28 cellular contexts compared by ENCODE assay signal in the genomic region with DNA sequence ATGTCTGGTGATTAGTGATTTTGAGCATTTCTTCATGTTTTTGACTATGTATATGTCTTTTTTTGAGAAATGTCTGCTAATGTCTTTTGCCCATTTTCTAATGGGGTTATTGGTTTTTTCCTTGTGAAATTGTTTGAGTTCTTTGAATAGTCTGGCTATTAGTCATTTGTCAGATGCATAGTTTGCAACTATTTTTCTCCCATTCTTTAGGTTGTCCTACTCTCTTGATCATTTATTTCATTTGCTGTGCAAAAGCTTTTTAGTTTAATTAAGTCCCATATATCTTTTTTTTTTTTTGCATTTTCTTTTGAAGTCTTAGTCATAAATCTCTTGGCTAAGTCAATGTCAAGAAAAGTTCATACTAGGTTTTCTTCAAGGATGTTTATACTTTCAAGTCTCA.
DNase-seq lines count a peak whose midpoint lies in the region; ATAC-seq and TF ChIP-seq lines count a peak whose summit lies in the region.
"Had no signal": no experiment of that assay in that cellular context is flagged by ENCODE, and none has a peak within 500 bp of the region (broad histone marks: within the 10 kb centered on the region; RNA-seq: fewer than 3 reads in every experiment).

No MANE protein-coding gene starts in this region.

- H3K23ac ChIP-seq in neuronal stem cell (ENCODE audit: low read depth, low read length, poor library complexity) = no peak overlapping the region

- no peaks in the 10 kb centered on the region for H3K79me1 ChIP-seq in neuronal stem cell (ENCODE audit: low read depth, low read length)

- no peak overlapping the region for H4K91ac ChIP-seq in neuronal stem cell (ENCODE audit: low read depth, low read length, poor library complexity)

- H2AK5ac ChIP-seq in neuronal stem cell (ENCODE audit: low read depth, low read length) = no peak overlapping the region

- no peak for ATAC-seq in GM21825 (IDR thresholded peaks at IDR 0.05; ENCODE audit: unreplicated experiment)

- H3K27ac ChIP-seq in neuronal stem cell (replicated peaks; ENCODE audit: low read length) (no peak overlapping the region), caudate nucleus (ENCODE audit: low read depth, low read length) (no peak overlapping the region)
- H3K27ac ChIP-seq: BLaER1 treated with 17β-estradiol and CSF1 and Interleukin-3, amounts not matched to agents 10 nM and 100 nM; GM23248; neutrophil; SK-N-MC; stomach; thyroid gland had no signal

- no peak overlapping the region for H2BK5ac ChIP-seq in neuronal stem cell (ENCODE audit: low read length)

- H2BK120ac ChIP-seq in neuronal stem cell (ENCODE audit: low read depth, low read length) = no peak overlapping the region

- H3K18ac ChIP-seq in neuronal stem cell (ENCODE audit: low read length) = no peak overlapping the region

- H4K8ac ChIP-seq in neuronal stem cell (ENCODE audit: low read depth, low read length) = no peak overlapping the region

- H3K36me3 ChIP-seq in neuronal stem cell (replicated peaks in 1 of 2; ENCODE audit: control insufficient read depth in 2 of 2, insufficient read depth in 2 of 2, low read length in 2 of 2) = no peaks in the 10 kb centered on the region
- H3K36me3 ChIP-seq: BLaER1 treated with 17β-estradiol and CSF1 and Interleukin-3, amounts not matched to agents 10 nM and 100 nM; neutrophil; stomach; thyroid gland had no signal

- no peak overlapping the region for H3K4me2 ChIP-seq in neuronal stem cell (ENCODE audit: insufficient read depth, low read length, poor library complexity, severe bottlenecking)
- H3K4me2 ChIP-seq: BLaER1 treated with 17β-estradiol and CSF1 and Interleukin-3, amounts not matched to agents 10 nM and 100 nM had no signal

- H3K27me3 ChIP-seq in neuronal stem cell (ENCODE audit: control insufficient read depth in 3 of 3, insufficient read depth in 3 of 3, low read depth in 1 of 3, low read length in 3 of 3) = no peaks in the 10 kb centered on the region
- H3K27me3 ChIP-seq: BLaER1 treated with 17β-estradiol and CSF1 and Interleukin-3, amounts not matched to agents 10 nM and 100 nM; neutrophil; stomach; thyroid gland had no signal

- no peak overlapping the region for H3K4ac ChIP-seq in neuronal stem cell (ENCODE audit: low read length)

- no peak overlapping the region for H3K9ac ChIP-seq in neuronal stem cell (ENCODE audit: low read depth, low read length, poor library complexity)
- H3K9ac ChIP-seq: BLaER1 treated with 17β-estradiol and CSF1 and Interleukin-3, amounts not matched to agents 10 nM and 100 nM; GM23248 had no signal

- H3K4me3 ChIP-seq in retinal pigment epithelial cell (ENCODE audit: low read length) (no peak overlapping the region), neuronal stem cell (ENCODE audit: low read length in 2 of 2) (no peak overlapping the region)
- H3K4me3 ChIP-seq: BLaER1 treated with 17β-estradiol and CSF1 and Interleukin-3, amounts not matched to agents 10 nM and 100 nM; GM23248; lung; SK-N-MC; stomach; thyroid gland had no signal

- no peak for TF ChIP-seq CTCF in retinal pigment epithelial cell (conservative IDR thresholded peaks at IDR 0.05; ENCODE audit: low read depth, low read length)

- H3K4me1 ChIP-seq in neuronal stem cell (ENCODE audit: control insufficient read depth in 2 of 2, insufficient read depth in 1 of 2, low read depth in 1 of 2, low read length in 2 of 2) = no peaks in the 10 kb centered on the region
- H3K4me1 ChIP-seq: BLaER1 treated with 17β-estradiol and CSF1 and Interleukin-3, amounts not matched to agents 10 nM and 100 nM; stomach; thyroid gland had no signal

- no peak overlapping the region for H3K14ac ChIP-seq in neuronal stem cell (ENCODE audit: low read length)

- no peak overlapping the region for H2BK12ac ChIP-seq in neuronal stem cell (ENCODE audit: low read length)

- peaks cover 0 to 5% of the 10 kb centered on the region in 2 donors for H3K9me3 ChIP-seq in neuronal stem cell (replicated peaks in 1 of 2; ENCODE audit: control insufficient read depth in 2 of 2, insufficient read depth in 1 of 2, low read depth in 1 of 2, low read length in 2 of 2)
- H3K9me3 ChIP-seq: neutrophil, thyroid gland had no signal

- no peak overlapping the region for H2AFZ ChIP-seq in neuronal stem cell (ENCODE audit: low read length)
- H2AFZ ChIP-seq: GM23248 had no signal

- DNase-seq in HT1080 (ENCODE audit: low read depth) (peak; percentile 56), amniotic epithelial cell (ENCODE audit: low read depth) (peak; percentile 30), glomerular visceral epithelial cell (ENCODE audit: extremely low spot score) (peak; percentile 22), retinal pigment epithelial cell (ENCODE audit: low read depth) (peak; percentile 62), neuronal stem cell (ENCODE audit: low spot score) (no peak), caudate nucleus (lab: John Stamatoyannopoulos, UW) (no peak)
- DNase-seq: activated CD4-positive, alpha-beta memory T cell treated with anti-CD3 and anti-CD28 coated beads, Interleukin-2, amount 10 ng/mL, durations not matched to agents 7 days and 5 days; activated CD4-positive, alpha-beta T cell treated with anti-CD3 and anti-CD28 coated beads for 1 hour; activated CD8-positive, alpha-beta memory T cell treated with anti-CD3 and anti-CD28 coated beads, Interleukin-2, amount 50 U/mL, for 48 hours; anterior cingulate cortex; DMS79 treated with DMSO at 0.1 percent for 48 hours; glutamatergic neuron; GM23248; Kasumi-1; kidney; NCI-H146; NCI-H446 treated with DMSO at 0.1 percent for 48 hours; NCI-H82; small intestine; stimulated activated CD4-positive, alpha-beta T cell treated with anti-CD3 and anti-CD28 coated beads, Interleukin-1b, Interleukin-23, amount 100 ng/mL, for 48 hours; stomach; T-helper 2 cell; thyroid gland had no signal

- no peak overlapping the region for H2BK15ac ChIP-seq in neuronal stem cell (ENCODE audit: low read length)

Comparison
In these comparisons a context has a peak if more than half of its experiments do, and no peak if none do; other contexts are left out.
1. DNase-seq: peak in HT1080 (single experiment), amniotic epithelial cell (single experiment), glomerular visceral epithelial cell (single experiment) and retinal pigment epithelial cell (single experiment); none in neuronal stem cell (single experiment) and caudate nucleus (0 of 61).